ENCODE assay signal across 24 cellular contexts in genomic region chr15:64222573-64223361, GRCh38. TPM values are rescaled to one million over a fixed set of nuclear protein-coding genes. Genes with fewer than 3 reads are reported as not detected.
DNase-seq lines count a peak whose midpoint lies in the region; ATAC-seq, FAIRE-seq and TF ChIP-seq lines count a peak whose summit lies in the region.
"Had no signal": no experiment of that assay in that cellular context is flagged by ENCODE, and none has a peak within 500 bp of the region (broad histone marks: within the 10 kb centered on the region; RNA-seq: fewer than 3 reads in every experiment).

No MANE protein-coding gene starts in this region.

- no peaks in the 10 kb centered on the region for H3K9me3 Mint-ChIP-seq in activated T-cell treated with anti-CD3 and anti-CD28 coated beads, Interleukin-2, amount 50 U/mL, for 24 hours
- H3K9me3 Mint-ChIP-seq in stimulated activated memory B cell treated with anti-CD40 and anti-IgM and Interleukin-4, amounts not matched to agents 10 μg/mL and 1 μg/mL and 100 μg/mL, for 72 hours: peaks cover 2% of the 10 kb centered on the region

- H3K27me3 Mint-ChIP-seq in activated T-cell treated with anti-CD3 and anti-CD28 coated beads, Interleukin-2, amount 50 U/mL, for 24 hours: no peaks in the 10 kb centered on the region
- H3K27me3 Mint-ChIP-seq in stimulated activated memory B cell treated with anti-CD40 and anti-IgM and Interleukin-4, amounts not matched to agents 10 μg/mL and 1 μg/mL and 100 μg/mL, for 72 hours: no peaks in the 10 kb centered on the region

- no peak for ATAC-seq in stimulated activated memory B cell treated with anti-CD40 and anti-IgM and Interleukin-4, amounts not matched to agents 10 μg/mL and 1 μg/mL and 100 μg/mL, for 72 hours
- ATAC-seq: gastrocnemius medialis, mucosa of descending colon, right lobe of liver, WTC11 had no signal

- peak overlapping the region; percentile 8 for H3K4me2 ChIP-seq in smooth muscle cell

- H3K27me3 ChIP-seq in bronchial epithelial cell (ENCODE audit: control insufficient read depth, insufficient read depth, low read length) (no peaks in the 10 kb centered on the region), smooth muscle cell (ENCODE audit: low read depth) (no peaks in the 10 kb centered on the region)
- H3K27me3 ChIP-seq: gastrocnemius medialis, right lobe of liver, SJSA1 had no signal

- H3F3A ChIP-seq in smooth muscle cell (ENCODE audit: low read depth): no peaks in the 10 kb centered on the region

- H3K4me1 Mint-ChIP-seq in activated T-cell treated with anti-CD3 and anti-CD28 coated beads, Interleukin-2, amount 50 U/mL, for 24 hours (ENCODE audit: low read depth): peaks cover 28% of the 10 kb centered on the region
- H3K4me1 Mint-ChIP-seq in stimulated activated memory B cell treated with anti-CD40 and anti-IgM and Interleukin-4, amounts not matched to agents 10 μg/mL and 1 μg/mL and 100 μg/mL, for 72 hours: no peaks in the 10 kb centered on the region
- H3K4me1 Mint-ChIP-seq: WTC11 had no signal

- H3K9ac ChIP-seq in smooth muscle cell (ENCODE audit: low read depth): no peak overlapping the region

- H3K4me3 ChIP-seq in bronchial epithelial cell (ENCODE audit: low read depth, low read length) (no peak overlapping the region), smooth muscle cell (no peak overlapping the region)
- H3K4me3 ChIP-seq: gastrocnemius medialis, mucosa of descending colon, right lobe of liver, SJSA1 had no signal

- peak overlapping the region; percentile 47 for H3K27ac Mint-ChIP-seq in activated T-cell treated with anti-CD3 and anti-CD28 coated beads, Interleukin-2, amount 50 U/mL, for 24 hours
- no peak overlapping the region for H3K27ac Mint-ChIP-seq in stimulated activated memory B cell treated with anti-CD40 and anti-IgM and Interleukin-4, amounts not matched to agents 10 μg/mL and 1 μg/mL and 100 μg/mL, for 72 hours
- H3K27ac Mint-ChIP-seq: nephron progenitor cell, WTC11 had no signal

- H4K20me1 ChIP-seq in smooth muscle cell (ENCODE audit: low read depth): peaks cover 68% of the 10 kb centered on the region

- H3K9me3 ChIP-seq in smooth muscle cell (replicated peaks; ENCODE audit: low read depth): no peaks in the 10 kb centered on the region
- H3K9me3 ChIP-seq: gastrocnemius medialis, mucosa of descending colon, right lobe of liver, SJSA1 had no signal

- no peak overlapping the region for H2AFZ ChIP-seq in smooth muscle cell (ENCODE audit: low read depth)

- DNase-seq in activated T-cell treated with anti-CD3 and anti-CD28 coated beads, Interleukin-2, amount 50 U/mL, for 24 hours: no peak
- no peak for DNase-seq in activated T-cell treated with anti-CD3 and anti-CD28 coated beads, Interleukin-2, amount 50 U/mL, for 48 hours
- DNase-seq in NCI-H82 treated with DMSO at 0.1 percent for 48 hours (lab: John Stamatoyannopoulos, UW; ENCODE audit: unreplicated experiment) (peak; percentile 59), bronchial epithelial cell (ENCODE audit: low read depth) (peak; percentile 38), smooth muscle cell (lab: John Stamatoyannopoulos, UW; ENCODE audit: unreplicated experiment) (no peak), EL (no peak), AG08395 (ENCODE audit: low spot score) (no peak)
- DNase-seq: ACHN; activated CD8-positive, alpha-beta memory T cell treated with anti-CD3 and anti-CD28 coated beads for 24 hours; anterior cingulate cortex; C1 segment of cervical spinal cord; Calu3; gastrocnemius medialis; hypothalamus; mucosa of descending colon; NCI-H2107; nephron progenitor cell; right lobe of liver; substantia nigra had no signal

- FAIRE-seq in bronchial epithelial cell (lab: Jason Lieb, UNC): no peak
- FAIRE-seq: H1, islet of Langerhans had no signal

- WGBS in smooth muscle cell (ENCODE audit: low lambda C conversion rate): 50% methylated on average over 3 of the region's 3 CpGs

- H3K36me3 ChIP-seq in bronchial epithelial cell (ENCODE audit: control insufficient read depth, insufficient read depth, low read length): no peaks in the 10 kb centered on the region
- H3K36me3 ChIP-seq in smooth muscle cell (ENCODE audit: low read depth): no peaks in the 10 kb centered on the region
- H3K36me3 ChIP-seq: gastrocnemius medialis, right lobe of liver had no signal

- peaks cover 26% of the 10 kb centered on the region for H3K36me3 Mint-ChIP-seq in activated T-cell treated with anti-CD3 and anti-CD28 coated beads, Interleukin-2, amount 50 U/mL, for 24 hours (ENCODE audit: low read depth)
- peaks cover 33% of the 10 kb centered on the region for H3K36me3 Mint-ChIP-seq in stimulated activated memory B cell treated with anti-CD40 and anti-IgM and Interleukin-4, amounts not matched to agents 10 μg/mL and 1 μg/mL and 100 μg/mL, for 72 hours

- no peak overlapping the region for H3K4me3 Mint-ChIP-seq in activated T-cell treated with anti-CD3 and anti-CD28 coated beads, Interleukin-2, amount 50 U/mL, for 24 hours
- no peak overlapping the region for H3K4me3 Mint-ChIP-seq in stimulated activated memory B cell treated with anti-CD40 and anti-IgM and Interleukin-4, amounts not matched to agents 10 μg/mL and 1 μg/mL and 100 μg/mL, for 72 hours
- H3K4me3 Mint-ChIP-seq: nephron progenitor cell, WTC11 had no signal

- peaks cover 4% of the 10 kb centered on the region for H3K79me2 ChIP-seq in smooth muscle cell (ENCODE audit: low read depth)

- TF ChIP-seq CTCF in bronchial epithelial cell (IDR thresholded peaks at IDR 0.05; ENCODE audit: insufficient read depth, low read length, severe bottlenecking) (no peak), smooth muscle cell (IDR thresholded peaks at IDR 0.05; ENCODE audit: borderline replicate concordance, insufficient read depth, poor library complexity, severe bottlenecking) (no peak)

- H3K4me1 ChIP-seq in smooth muscle cell (ENCODE audit: low read depth): no peaks in the 10 kb centered on the region
- H3K4me1 ChIP-seq: SJSA1 had no signal

- H3K27ac ChIP-seq in smooth muscle cell (ENCODE audit: low read depth): no peak overlapping the region
- H3K27ac ChIP-seq: gastrocnemius medialis, right lobe of liver, SJSA1 had no signal

RNA-seq across cellular contexts. Expression of gene PPIB, which starts 59.9 kb away (rescaled TPM):
- total RNA-seq in bronchial epithelial cell (667 and 1,074 TPM in 2 replicates), smooth muscle cell (880 and 890 TPM in 2 replicates)
- 1,549 and 1,897 TPM in 2 replicates for polyA plus RNA-seq in smooth muscle cell

Comparison
In these comparisons a context has a peak if more than half of its experiments do, and no peak if none do; other contexts are left out.
1. DNase-seq: peak in NCI-H82 treated with DMSO at 0.1 percent for 48 hours (single experiment) and bronchial epithelial cell (single experiment); none in activated T-cell treated with anti-CD3 and anti-CD28 coated beads, Interleukin-2, amount 50 U/mL, for 24 hours (single experiment), activated T-cell treated with anti-CD3 and anti-CD28 coated beads, Interleukin-2, amount 50 U/mL, for 48 hours (0 of 2), smooth muscle cell (single experiment), EL (single experiment) and AG08395 (single experiment).